Comparison of ENCODE assay signal across 17 cellular contexts in genomic region chr11:130403967-130404366, GRCh38. TPM values are rescaled to one million over a fixed set of nuclear protein-coding genes. Genes with fewer than 3 reads are reported as not detected.
DNase-seq lines count a peak whose midpoint lies in the region; ATAC-seq and TF ChIP-seq lines count a peak whose summit lies in the region.
"Had no signal": no experiment of that assay in that cellular context is flagged by ENCODE, and none has a peak within 500 bp of the region (broad histone marks: within the 10 kb centered on the region; RNA-seq: fewer than 3 reads in every experiment).

No MANE protein-coding gene starts in this region.

- 63 to 66% methylated on average over 3 of the region's 3 CpGs for WGBS in endodermal cell (ENCODE audit: insufficient coverage in 1 of 2, insufficient read length in 1 of 2), 2 experiments
- WGBS in transverse colon (ENCODE audit: low coverage in 1 of 2), 2 donors, result 81 to 92% methylated on average over 3 of the region's 3 CpGs

- POLR2A ChIA-PET in PC-3 (lab: Charles Lee; ENCODE audit: unreplicated experiment), result no interaction called here

- H3K9ac ChIP-seq in PC-3 (ENCODE audit: low read length) (no peak overlapping the region), endodermal cell (ENCODE audit: extremely low read depth, low read length, poor library complexity, severe bottlenecking) (no peak overlapping the region)

- no peak overlapping the region for H3K27ac ChIP-seq in PC-3 (ENCODE audit: low read length)
- no peak overlapping the region for H3K27ac ChIP-seq in endodermal cell (ENCODE audit: low read depth, low read length)
- H3K27ac ChIP-seq in muscle layer of duodenum (ENCODE audit: low read length), result peak overlapping the region; percentile 55
- H3K27ac ChIP-seq in transverse colon, result peak overlapping the region; percentile 48 to 84 (median 75)

- peak overlapping the region; percentile 73 for H3K4me2 ChIP-seq in PC-3 (ENCODE audit: low read length)

- intact Hi-C loops in PC-3 (cut with micrococcal nuclease) (no loop called here), transverse colon (cut with DNase I; ENCODE audit: low total_unique reads) (no loop called here)

- H3K4me1 ChIP-seq in PC-3 (ENCODE audit: insufficient read depth, low read length), result peaks cover 32% of the 10 kb centered on the region
- no peaks in the 10 kb centered on the region for H3K4me1 ChIP-seq in endodermal cell (ENCODE audit: control insufficient read depth, insufficient read depth, low read length)
- H3K4me1 ChIP-seq in muscle layer of duodenum (ENCODE audit: control insufficient read depth in 1 of 2, insufficient read depth in 2 of 2, low read length in 2 of 2), result peaks cover 17 to 37% of the 10 kb centered on the region in 2 donors
- peaks cover 9 to 39% (median 22%) of the 10 kb centered on the region in 4 donors for H3K4me1 ChIP-seq in transverse colon

- H3K36me3 Mint-ChIP-seq in endodermal cell (ENCODE audit: low read depth), result no peaks in the 10 kb centered on the region
- H3K36me3 Mint-ChIP-seq: CD4-positive, CD25-positive, alpha-beta regulatory T cell had no signal

- H4K20me1 ChIP-seq in PC-3 (ENCODE audit: low read length), result no peaks in the 10 kb centered on the region

- no peaks in the 10 kb centered on the region for H3K27me3 Mint-ChIP-seq in endodermal cell (ENCODE audit: insufficient read depth)

- no peak for TF ChIP-seq EP300 in transverse colon (IDR thresholded peaks at IDR 0.05; ENCODE audit: low read depth)

- no peaks in the 10 kb centered on the region for H3K79me2 ChIP-seq in PC-3 (ENCODE audit: low read length)

- no peaks in the 10 kb centered on the region for H3F3A ChIP-seq in PC-3 (ENCODE audit: low read length, unreplicated experiment)

- no peak overlapping the region for H3K4me3 ChIP-seq in PC-3 (ENCODE audit: low read length)
- no peak overlapping the region for H3K4me3 ChIP-seq in endodermal cell (ENCODE audit: low read length)
- H3K4me3 ChIP-seq in muscle layer of duodenum (ENCODE audit: low read depth in 1 of 2, low read length in 2 of 2), result no peak overlapping the region
- no peak overlapping the region for H3K4me3 ChIP-seq in transverse colon

- no peak for TF ChIP-seq POLR2A in transverse colon (IDR thresholded peaks at IDR 0.05)

- no peaks in the 10 kb centered on the region for H3K9me3 ChIP-seq in PC-3 (ENCODE audit: low read length)
- no peaks in the 10 kb centered on the region for H3K9me3 ChIP-seq in endodermal cell (ENCODE audit: control insufficient read depth, low read length)
- H3K9me3 ChIP-seq in muscle layer of duodenum (ENCODE audit: control insufficient read depth in 1 of 2, low read length in 2 of 2), result no peaks in the 10 kb centered on the region
- no peaks in the 10 kb centered on the region for H3K9me3 ChIP-seq in transverse colon

- no TSS peak for BruUV-seq in PC-3 (replicated peaks; lab: Mats Ljungman, UMichigan)

- ATAC-seq in PC-3, result no peak
- ATAC-seq in HG02973 (IDR thresholded peaks at IDR 0.05; ENCODE audit: unreplicated experiment), result no peak

- H3K36me3 ChIP-seq in PC-3 (ENCODE audit: low read depth, low read length) (no peaks in the 10 kb centered on the region), endodermal cell (ENCODE audit: control insufficient read depth, insufficient read depth, low read length) (no peaks in the 10 kb centered on the region), muscle layer of duodenum (ENCODE audit: control insufficient read depth in 1 of 2, insufficient read depth in 2 of 2, low read length in 2 of 2) (no peaks in the 10 kb centered on the region), transverse colon (no peaks in the 10 kb centered on the region)

- H3K27me3 ChIP-seq in PC-3 (ENCODE audit: low read length) (0 out of 2 replicates have a peak, but pooled peaks cover 4% of the 10 kb centered on the region), endodermal cell (ENCODE audit: control insufficient read depth, insufficient read depth, low read length, poor library complexity, severe bottlenecking) (no peaks in the 10 kb centered on the region), muscle layer of duodenum (ENCODE audit: low read depth, low read length) (no peaks in the 10 kb centered on the region), transverse colon (no peaks in the 10 kb centered on the region)

- no peak overlapping the region for H3K27ac Mint-ChIP-seq in endodermal cell
- H3K27ac Mint-ChIP-seq: CD4-positive, CD25-positive, alpha-beta regulatory T cell had no signal

- in situ Hi-C loops in transverse colon (cut with MboI; ENCODE audit: low pct_ligation_motif_present in 1 of 4, low pct_unique_long_range_greater_than_20kb in 1 of 4, low sequenced_read_pairs in 3 of 4), result loop anchor here in 1 of 4 donors (25.0 kb wide), 1 partner anchor 192 kb away; no protein-coding TSS in a partner anchor

- no peaks in the 10 kb centered on the region for H3K9me2 ChIP-seq in PC-3 (replicated peaks; ENCODE audit: low read length)

- no peaks in the 10 kb centered on the region for H3K9me3 Mint-ChIP-seq in endodermal cell
- H3K9me3 Mint-ChIP-seq: CD4-positive, CD25-positive, alpha-beta regulatory T cell had no signal

- H2AFZ ChIP-seq in PC-3 (ENCODE audit: low read length), result no peak overlapping the region

- peaks cover 21% of the 10 kb centered on the region for H3K4me1 Mint-ChIP-seq in endodermal cell

- CTCF ChIA-PET in PC-3 (lab: Charles Lee), result no interaction called here

- no peak overlapping the region for H3K4me3 Mint-ChIP-seq in endodermal cell
- H3K4me3 Mint-ChIP-seq: CD4-positive, CD25-positive, alpha-beta regulatory T cell had no signal

- no peak for DNase-seq in PC-3
- peak; percentile 78 for DNase-seq in endodermal cell
- DNase-seq in transverse colon, result no peak
- no peak for DNase-seq in activated CD4-positive, alpha-beta T cell treated with anti-CD3 and anti-CD28 coated beads for 48 hours
- no peak for DNase-seq in MV-4-11 (lab: John Stamatoyannopoulos, UW)
- DNase-seq: activated CD8-positive, alpha-beta memory T cell treated with anti-CD3 and anti-CD28 coated beads, Interleukin-2, amount 50 U/mL, for 4 hours; activated naive CD4-positive, alpha-beta T cell treated with anti-CD3 and anti-CD28 coated beads, Interleukin-2, amount 50 U/mL, for 16 hours; CD4-positive, CD25-positive, alpha-beta regulatory T cell; central memory CD4-positive, alpha-beta T cell; erythroblast; NCI-H2171; OCI-M1; stimulated activated naive CD4-positive, alpha-beta T cell; SW 1271 had no signal

- TF ChIP-seq CTCF in PC-3 (conservative IDR thresholded peaks at IDR 0.05; ENCODE audit: low read depth, low read length), result no peak
- TF ChIP-seq CTCF in endodermal cell (conservative IDR thresholded peaks at IDR 0.05), result no peak
- TF ChIP-seq CTCF in transverse colon (IDR thresholded peaks at IDR 0.05), result no peak

RNA-seq across cellular contexts. Expression of gene ADAMTS8, which starts 24.4 kb away (rescaled TPM):
- total RNA-seq in PC-3 (2014; rRNA removed) (0.12 TPM in 1 of 2 replicates, not detected in the other), endodermal cell (1 to 10 TPM in 1 of 2 donors, under 1 TPM in 1; 1.00 to 4.0 TPM), transverse colon (under 1 TPM in 3 of 4 donors, not detected in 1; 0.27 to 1.00 (median 0.95) TPM)
- polyA plus RNA-seq in endodermal cell (2013, experiment 1 of 2), result 2.3 TPM
- polyA plus RNA-seq in endodermal cell (2013, experiment 2 of 2), result 2.6 TPM
- total RNA-seq: CD4-positive, CD25-positive, alpha-beta regulatory T cell; renal cortical epithelial cell had no signal

RNA-seq across cellular contexts. Expression of gene ADAMTS15, which starts 44.5 kb away (rescaled TPM):
- total RNA-seq in PC-3 (2014; rRNA removed) (16.8 and 21.7 TPM in 2 replicates), endodermal cell (1 to 10 TPM in 1 of 2 donors, under 1 TPM in 1; 0.27 to 1.0 TPM), transverse colon (1 to 10 TPM; 1.6 to 8.2 (median 2.4) TPM)
- 6.9 TPM for polyA plus RNA-seq in endodermal cell (2013, experiment 1 of 2)
- polyA plus RNA-seq in endodermal cell (2013, experiment 2 of 2), result 5.3 TPM
- total RNA-seq: CD4-positive, CD25-positive, alpha-beta regulatory T cell had no signal
- polyA plus RNA-seq: CD4-positive, CD25-positive, alpha-beta regulatory T cell had no signal

Comparison
In these comparisons a context has a peak if more than half of its experiments do, and no peak if none do; other contexts are left out.
1. H3K27ac ChIP-seq: peak in muscle layer of duodenum (single experiment) and transverse colon (4 of 4); none in PC-3 (single experiment) and endodermal cell (single experiment).